15 cellular contexts compared by ENCODE assay signal in genomic region chr2:26885651-26886329, GRCh38. TPM values are rescaled to one million over a fixed set of nuclear protein-coding genes. Genes with fewer than 3 reads are reported as not detected.
DNase-seq lines count a peak whose midpoint lies in the region; ATAC-seq, FAIRE-seq and TF ChIP-seq lines count a peak whose summit lies in the region.
"Had no signal": no experiment of that assay in that cellular context is flagged by ENCODE, and none has a peak within 500 bp of the region (broad histone marks: within the 10 kb centered on the region; RNA-seq: fewer than 3 reads in every experiment).

No MANE protein-coding gene starts in this region.

- H3K36me3 ChIP-seq in GM06990 (ENCODE audit: control insufficient read depth, insufficient read depth, low read length) (no peaks in the 10 kb centered on the region), MM.1S (replicated peaks; ENCODE audit: insufficient read depth, low read length) (no peaks in the 10 kb centered on the region), GM12878 (ENCODE audit: control insufficient read depth in 2 of 2, insufficient read depth in 2 of 2, low read length in 1 of 2) (no peaks in the 10 kb centered on the region), neuronal stem cell (replicated peaks in 1 of 2; ENCODE audit: control insufficient read depth in 2 of 2, insufficient read depth in 2 of 2, low read length in 2 of 2) (peaks cover 10 to 84% of the 10 kb centered on the region in 2 donors), SJCRH30 (no peaks in the 10 kb centered on the region)
- H3K36me3 ChIP-seq: BLaER1 treated with 17β-estradiol and CSF1 and Interleukin-3, amounts not matched to agents 10 nM and 100 nM had no signal

- TF ChIP-seq RAD21 in GM12878 (IDR thresholded peaks at IDR 0.05; ENCODE audit: insufficient read depth, low read depth, low read length) = no peak

- no peak overlapping the region for H2AK5ac ChIP-seq in neuronal stem cell (ENCODE audit: low read depth, low read length)

- H3K79me2 ChIP-seq in MM.1S (ENCODE audit: low read length) (no peaks in the 10 kb centered on the region), GM12878 (ENCODE audit: control insufficient read depth, insufficient read depth, low read length) (no peaks in the 10 kb centered on the region)

- CTCF ChIA-PET in GM12878 (lab: Yijun Ruan, JAX) = interaction anchor here (0.6 kb wide), 1 partner anchor 130 kb away, joined by 3 read pairs; no protein-coding TSS in a partner anchor

- ATAC-seq in GM12878 (peak; percentile 70), HG03139 (IDR thresholded peaks at IDR 0.05; ENCODE audit: unreplicated experiment) (no peak)

- H2BK15ac ChIP-seq in neuronal stem cell (ENCODE audit: low read length) = no peak overlapping the region

- H3K18ac ChIP-seq in neuronal stem cell (ENCODE audit: low read length) = peak overlapping the region; percentile 23

- H3K4ac ChIP-seq in neuronal stem cell (ENCODE audit: low read length) = no peak overlapping the region

- WGBS in GM12878 (ENCODE audit: insufficient coverage, insufficient replicate concordance, low lambda C conversion rate, missing lambda C conversion rate) = 46% methylated on average over 5 of the region's 5 CpGs
- no CpG with 5 or more reads among the region's 5 CpGs for WGBS in neuronal stem cell (ENCODE audit: extremely low coverage in 2 of 2, insufficient read length in 2 of 2, insufficient replicate concordance in 1 of 2), 2 donors

- TF ChIP-seq POLR2A in GM12878 (IDR thresholded peaks at IDR 0.05; ENCODE audit: low read depth, low read length) = no peak

- no peak overlapping the region for H2BK120ac ChIP-seq in neuronal stem cell (ENCODE audit: low read depth, low read length)

- no peak overlapping the region for H4K8ac ChIP-seq in neuronal stem cell (ENCODE audit: low read depth, low read length)

- H3K14ac ChIP-seq in neuronal stem cell (ENCODE audit: low read length) = no peak overlapping the region

- H3K9me3 ChIP-seq in MM.1S (replicated peaks; ENCODE audit: insufficient read depth, low read length) = no peaks in the 10 kb centered on the region
- no peaks in the 10 kb centered on the region for H3K9me3 ChIP-seq in GM12878 (replicated peaks; ENCODE audit: control insufficient read depth, insufficient read depth, low read length)
- H3K9me3 ChIP-seq in neuronal stem cell (replicated peaks in 1 of 2; ENCODE audit: control insufficient read depth in 2 of 2, insufficient read depth in 1 of 2, low read depth in 1 of 2, low read length in 2 of 2) = peaks cover 0 to 3% of the 10 kb centered on the region in 2 donors
- H3K9me3 ChIP-seq in SJCRH30 (replicated peaks) = no peaks in the 10 kb centered on the region
- H3K9me3 ChIP-seq: BLaER1 treated with 17β-estradiol and CSF1 and Interleukin-3, amounts not matched to agents 10 nM and 100 nM; HAP-1 had no signal

- H4K20me1 ChIP-seq in MM.1S (ENCODE audit: insufficient read depth, low read length) (no peaks in the 10 kb centered on the region), GM12878 (ENCODE audit: control insufficient read depth, insufficient read depth) (no peaks in the 10 kb centered on the region)

- BruUV-seq in GM12878 (replicated peaks; lab: Mats Ljungman, UMichigan) = no TSS peak

- H3K4me1 ChIP-seq in MM.1S (ENCODE audit: low read length) (peaks cover 16% of the 10 kb centered on the region), GM12878 (ENCODE audit: control insufficient read depth, insufficient read depth, low read length) (peaks cover 9% of the 10 kb centered on the region), neuronal stem cell (ENCODE audit: control insufficient read depth in 2 of 2, insufficient read depth in 1 of 2, low read depth in 1 of 2, low read length in 2 of 2) (peaks cover 0 to 18% of the 10 kb centered on the region in 2 donors), SJCRH30 (peaks cover 5% of the 10 kb centered on the region)

- H3K9me2 ChIP-seq in MM.1S (replicated peaks; ENCODE audit: insufficient read depth, low read length) = no peaks in the 10 kb centered on the region

- no peaks in the 10 kb centered on the region for H3F3A ChIP-seq in MM.1S (ENCODE audit: insufficient read depth, low read length)

- intact Hi-C loops in GM12878 (cut with micrococcal nuclease; ENCODE audit: unreplicated experiment) = no loop called here

- H2BK5ac ChIP-seq in neuronal stem cell (ENCODE audit: low read length) = no peak overlapping the region

- H2AFZ ChIP-seq in MM.1S (ENCODE audit: low read length) (peak overlapping the region; percentile 40), GM12878 (ENCODE audit: control insufficient read depth, low read depth, low read length) (no peak overlapping the region), neuronal stem cell (ENCODE audit: low read length) (no peak overlapping the region)

- H3K4me3 ChIP-seq in GM06990 (replicated peaks; ENCODE audit: low read depth, low read length) (no peak overlapping the region), MM.1S (ENCODE audit: low read length) (no peak overlapping the region), GM12878 (no peak overlapping the region), neuronal stem cell (ENCODE audit: low read length in 2 of 2) (no peak overlapping the region), SJCRH30 (no peak overlapping the region)
- H3K4me3 ChIP-seq: BLaER1 treated with 17β-estradiol and CSF1 and Interleukin-3, amounts not matched to agents 10 nM and 100 nM; HAP-1 had no signal

- H3K23ac ChIP-seq in neuronal stem cell (ENCODE audit: low read depth, low read length, poor library complexity) = no peak overlapping the region

- no peak overlapping the region for H2BK12ac ChIP-seq in neuronal stem cell (ENCODE audit: low read length)

- no peak overlapping the region for H3K27ac ChIP-seq in MM.1S (ENCODE audit: low read length)
- H3K27ac ChIP-seq in GM12878 (ENCODE audit: control insufficient read depth, insufficient read depth) = no peak overlapping the region
- H3K27ac ChIP-seq in neuronal stem cell (replicated peaks; ENCODE audit: low read length) = no peak overlapping the region
- no peak overlapping the region for H3K27ac ChIP-seq in SJCRH30

- no peak overlapping the region for H3K9ac ChIP-seq in MM.1S (ENCODE audit: low read length)
- H3K9ac ChIP-seq in GM12878 (ENCODE audit: control insufficient read depth, insufficient read depth, low read length) = no peak overlapping the region
- H3K9ac ChIP-seq in neuronal stem cell (ENCODE audit: low read depth, low read length, poor library complexity) = no peak overlapping the region
- H3K9ac ChIP-seq: BLaER1 treated with 17β-estradiol and CSF1 and Interleukin-3, amounts not matched to agents 10 nM and 100 nM had no signal

- H3K27me3 ChIP-seq in GM06990 (replicated peaks; ENCODE audit: control insufficient read depth, insufficient read depth, low read length) (no peaks in the 10 kb centered on the region; the same call in 1 of the 2 replicates), MM.1S (replicated peaks; ENCODE audit: insufficient read depth, low read length) (no peaks in the 10 kb centered on the region), GM12878 (replicated peaks in 1 of 2; ENCODE audit: control insufficient read depth in 2 of 2, insufficient read depth in 2 of 2, low read length in 1 of 2) (no peaks in the 10 kb centered on the region; a peak in 1 of 4 replicates), neuronal stem cell (ENCODE audit: control insufficient read depth in 3 of 3, insufficient read depth in 3 of 3, low read depth in 1 of 3, low read length in 3 of 3) (no peaks in the 10 kb centered on the region), SJCRH30 (peaks cover 17% of the 10 kb centered on the region)
- H3K27me3 ChIP-seq: BLaER1 treated with 17β-estradiol and CSF1 and Interleukin-3, amounts not matched to agents 10 nM and 100 nM had no signal

- H3K79me1 ChIP-seq in neuronal stem cell (ENCODE audit: low read depth, low read length) = peaks cover 7% of the 10 kb centered on the region

- DNase-seq in GM06990 (ENCODE audit: extremely low read depth, insufficient read length) (peak; percentile 18), MM.1S (peak; percentile 27), GM12878 (ENCODE audit: low read depth, low spot score) (no peak), neuronal stem cell (ENCODE audit: low spot score) (no peak), T1000 (lab: John Stamatoyannopoulos, UW) (no peak), SJCRH30 (no peak), DMS 273 (lab: John Stamatoyannopoulos, UW; ENCODE audit: unreplicated experiment) (no peak)
- DNase-seq: ACHN, DMS 273 treated with DMSO at 0.1 percent for 48 hours had no signal

- H3K4me2 ChIP-seq in MM.1S (ENCODE audit: low read depth, low read length) = peak overlapping the region; percentile 37
- no peak overlapping the region for H3K4me2 ChIP-seq in GM12878 (ENCODE audit: control insufficient read depth, insufficient read depth)
- no peak overlapping the region for H3K4me2 ChIP-seq in neuronal stem cell (ENCODE audit: insufficient read depth, low read length, poor library complexity, severe bottlenecking)

- POLR2A ChIA-PET in GM12878 (lab: Charles Lee) = no interaction called here

- no peak for TF ChIP-seq EP300 in GM12878 (IDR thresholded peaks at IDR 0.05; ENCODE audit: borderline replicate concordance in 1 of 2, control insufficient read depth in 1 of 2, low read depth in 2 of 2, low read length in 2 of 2)

- H4K91ac ChIP-seq in neuronal stem cell (ENCODE audit: low read depth, low read length, poor library complexity) = no peak overlapping the region

- no peak for FAIRE-seq in GM12878 (lab: Jason Lieb, UNC)
- FAIRE-seq: GM12892, H1 had no signal

- SMC1A ChIA-PET in GM12878 (lab: Charles Lee; ENCODE audit: uncharacterized antibody, unreplicated experiment) = no interaction called here

- RAD21 ChIA-PET in GM12878 (lab: Charles Lee; ENCODE audit: unreplicated experiment) = no interaction called here

- TF ChIP-seq CTCF in GM06990 (IDR thresholded peaks at IDR 0.05; ENCODE audit: insufficient read depth, low read length, poor library complexity, severe bottlenecking) (no peak), MM.1S (IDR thresholded peaks at IDR 0.05; ENCODE audit: low read length) (no peak), GM12878 (IDR thresholded peaks at IDR 0.05 in 2 of 3, conservative IDR thresholded peaks at IDR 0.05 in 1 of 3; ENCODE audit: control insufficient read depth in 2 of 3, extremely low read depth in 1 of 3, insufficient read depth in 1 of 3, low read depth in 3 of 3, low read length in 3 of 3) (no peak)

- in situ Hi-C loops in GM12878 (cut with MboI) = no loop called here

RNA-seq across cellular contexts. Expression of gene DPYSL5, which starts 37.9 kb away (rescaled TPM):
- total RNA-seq in GM12878 (2013; cell fraction: nucleolus; rRNA removed) = not detected in 2 replicates
- total RNA-seq in GM12878 (2014; rRNA removed) = not detected in 2 replicates
- total RNA-seq in GM12878 (2014; rRNA removed; fragmentation: Illumina TruSeq; extraction: Trizol) = not detected in 2 replicates
- total RNA-seq in GM12878 (2021) = not detected in 2 replicates
- polyA plus RNA-seq in GM12878 (2011; ENCODE audit: low read depth) = not detected
- not detected in 2 replicates for polyA plus RNA-seq in GM12878 (2011; rRNA removed)
- polyA plus RNA-seq in GM12878 (2011; cell fraction: cytosol; rRNA removed) = 0.03 TPM in 1 of 2 replicates, not detected in the other
- polyA plus RNA-seq in GM12878 (2011; cell fraction: nucleus; rRNA removed) = not detected in 2 replicates
- polyA plus RNA-seq in GM12878 (2012) = not detected in 2 replicates
- not detected in 2 replicates for polyA plus RNA-seq in GM12878 (2014; fragmentation: Illumina TruSeq; extraction: Trizol)
- polyA plus RNA-seq in GM12878 (2014; fragmentation: Nextera tagmentation; extraction: Ambion mirVana) = not detected
- not detected in 2 replicates for polyA plus RNA-seq in GM12878 (2014; rRNA removed)
- not detected for polyA plus RNA-seq in GM12878 (2016; fragmentation: Nextera tagmentation; extraction: Ambion mirVana)
- polyA minus RNA-seq in GM12878 (2011; rRNA and poly(A)+ RNA removed) = 0.37 TPM in 1 of 2 replicates, not detected in the other
- not detected in 2 replicates for polyA minus RNA-seq in GM12878 (2011; cell fraction: cytosol; rRNA and poly(A)+ RNA removed)
- not detected in 2 replicates for polyA minus RNA-seq in GM12878 (2011; cell fraction: nucleus; rRNA and poly(A)+ RNA removed)
- polyA plus RNA-seq in neuronal stem cell (2013, experiment 1 of 2) = 77.1 TPM
- 77.6 TPM for polyA plus RNA-seq in neuronal stem cell (2013, experiment 2 of 2)
- total RNA-seq in SJCRH30 (2014; rRNA removed; shearing (Covaris generic)) = 1.2 TPM in 2 replicates
- total RNA-seq: CD4-positive, CD25-positive, alpha-beta regulatory T cell had no signal
- polyA plus RNA-seq: CD4-positive, CD25-positive, alpha-beta regulatory T cell had no signal

Comparison
In these comparisons a context has a peak if more than half of its experiments do, and no peak if none do; other contexts are left out.
1. DNase-seq: peak in GM06990 (single experiment) and MM.1S (single experiment); none in GM12878 (single experiment), neuronal stem cell (single experiment), T1000 (single experiment), SJCRH30 (0 of 2) and DMS 273 (single experiment).